ENCODE assay signal across 1 cellular context in the genomic region with DNA sequence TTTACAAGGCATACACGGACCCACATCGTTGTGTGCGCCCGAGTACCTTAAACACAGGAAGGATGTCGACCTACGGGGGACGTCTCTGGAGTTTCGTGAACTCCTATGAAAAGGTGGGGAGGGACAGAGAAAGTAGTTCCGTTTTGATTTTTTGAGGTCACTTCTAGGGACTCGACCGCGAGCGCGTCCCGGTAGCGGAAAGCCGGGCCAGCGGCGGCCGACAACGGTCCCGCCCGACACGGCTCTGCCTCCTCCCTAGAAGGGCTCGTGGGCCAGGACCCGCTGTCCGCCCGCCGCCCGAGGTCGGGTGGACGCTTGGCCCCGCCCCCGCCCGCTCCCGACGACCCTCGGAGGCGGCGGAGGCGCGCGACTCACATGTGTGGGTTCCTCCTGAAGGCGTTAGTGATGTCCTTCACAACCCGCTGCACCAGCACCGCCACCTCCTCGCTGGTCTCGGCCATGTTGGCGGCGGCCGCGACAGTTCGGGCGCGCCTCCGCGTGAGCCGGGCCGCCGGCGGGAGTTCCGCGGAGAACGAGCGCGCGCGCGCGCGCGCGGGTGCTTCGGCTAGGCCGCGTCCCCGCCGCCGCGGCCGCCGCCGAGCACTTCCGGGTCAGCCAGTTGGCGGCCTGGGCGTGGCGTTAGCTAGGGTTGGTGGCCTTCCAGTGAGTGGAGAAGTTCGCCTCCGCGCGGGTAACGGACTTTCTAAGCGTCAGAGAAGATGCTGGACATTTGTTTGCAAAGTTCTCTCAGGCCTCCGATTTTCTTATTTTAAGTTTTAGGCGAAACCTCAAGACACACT.
TF ChIP-seq lines count a peak whose summit lies in the region.

A gene with protein sequence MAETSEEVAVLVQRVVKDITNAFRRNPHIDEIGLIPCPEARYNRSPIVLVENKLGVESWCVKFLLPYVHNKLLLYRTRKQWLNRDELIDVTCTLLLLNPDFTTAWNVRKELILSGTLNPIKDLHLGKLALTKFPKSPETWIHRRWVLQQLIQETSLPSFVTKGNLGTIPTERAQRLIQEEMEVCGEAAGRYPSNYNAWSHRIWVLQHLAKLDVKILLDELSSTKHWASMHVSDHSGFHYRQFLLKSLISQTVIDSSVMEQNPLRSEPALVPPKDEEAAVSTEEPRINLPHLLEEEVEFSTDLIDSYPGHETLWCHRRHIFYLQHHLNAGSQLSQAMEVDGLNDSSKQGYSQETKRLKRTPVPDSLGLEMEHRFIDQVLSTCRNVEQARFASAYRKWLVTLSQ (minus strand): TSS at position 534 of the 800 bp plus-strand sequence. CDS start 73 bp downstream, at position 461.

TF ChIP-seq in K562, 482 proteins besides CTCF, POLR2A, EP300 and RAD21 (continued from another document and continues in another):
- TF ChIP-seq ETV1 (tag; conservative IDR thresholded peaks at IDR 0.05; ENCODE audit: low read depth): no peak
- no peak for TF ChIP-seq CBX8 (IDR thresholded peaks at IDR 0.05; ENCODE audit: borderline replicate concordance, extremely low read depth, low read depth, low read length, poor library complexity, severe bottlenecking)
- no peak for TF ChIP-seq SRSF9 (IDR thresholded peaks at IDR 0.05; ENCODE audit: borderline replicate concordance, low read depth, low read length)
- TF ChIP-seq CSDE1 (IDR thresholded peaks at IDR 0.05): no peak
- TF ChIP-seq, protein P1, sequence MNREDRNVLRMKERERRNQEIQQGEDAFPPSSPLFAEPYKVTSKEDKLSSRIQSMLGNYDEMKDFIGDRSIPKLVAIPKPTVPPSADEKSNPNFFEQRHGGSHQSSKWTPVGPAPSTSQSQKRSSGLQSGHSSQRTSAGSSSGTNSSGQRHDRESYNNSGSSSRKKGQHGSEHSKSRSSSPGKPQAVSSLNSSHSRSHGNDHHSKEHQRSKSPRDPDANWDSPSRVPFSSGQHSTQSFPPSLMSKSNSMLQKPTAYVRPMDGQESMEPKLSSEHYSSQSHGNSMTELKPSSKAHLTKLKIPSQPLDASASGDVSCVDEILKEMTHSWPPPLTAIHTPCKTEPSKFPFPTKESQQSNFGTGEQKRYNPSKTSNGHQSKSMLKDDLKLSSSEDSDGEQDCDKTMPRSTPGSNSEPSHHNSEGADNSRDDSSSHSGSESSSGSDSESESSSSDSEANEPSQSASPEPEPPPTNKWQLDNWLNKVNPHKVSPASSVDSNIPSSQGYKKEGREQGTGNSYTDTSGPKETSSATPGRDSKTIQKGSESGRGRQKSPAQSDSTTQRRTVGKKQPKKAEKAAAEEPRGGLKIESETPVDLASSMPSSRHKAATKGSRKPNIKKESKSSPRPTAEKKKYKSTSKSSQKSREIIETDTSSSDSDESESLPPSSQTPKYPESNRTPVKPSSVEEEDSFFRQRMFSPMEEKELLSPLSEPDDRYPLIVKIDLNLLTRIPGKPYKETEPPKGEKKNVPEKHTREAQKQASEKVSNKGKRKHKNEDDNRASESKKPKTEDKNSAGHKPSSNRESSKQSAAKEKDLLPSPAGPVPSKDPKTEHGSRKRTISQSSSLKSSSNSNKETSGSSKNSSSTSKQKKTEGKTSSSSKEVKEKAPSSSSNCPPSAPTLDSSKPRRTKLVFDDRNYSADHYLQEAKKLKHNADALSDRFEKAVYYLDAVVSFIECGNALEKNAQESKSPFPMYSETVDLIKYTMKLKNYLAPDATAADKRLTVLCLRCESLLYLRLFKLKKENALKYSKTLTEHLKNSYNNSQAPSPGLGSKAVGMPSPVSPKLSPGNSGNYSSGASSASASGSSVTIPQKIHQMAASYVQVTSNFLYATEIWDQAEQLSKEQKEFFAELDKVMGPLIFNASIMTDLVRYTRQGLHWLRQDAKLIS (CRISPR knock-in tag; IDR thresholded peaks at IDR 0.05): peak; percentile 49; the same call in 1 of the 2 replicates
- TF ChIP-seq ZNF644 (tag; IDR thresholded peaks at IDR 0.05; ENCODE audit: low read depth): 0 out of 2 replicates have a peak, but pooled peaks have one; percentile 36
- peak; percentile 83 for TF ChIP-seq POLR2H (tag; IDR thresholded peaks at IDR 0.05; ENCODE audit: low read depth)
- TF ChIP-seq, protein P2, sequence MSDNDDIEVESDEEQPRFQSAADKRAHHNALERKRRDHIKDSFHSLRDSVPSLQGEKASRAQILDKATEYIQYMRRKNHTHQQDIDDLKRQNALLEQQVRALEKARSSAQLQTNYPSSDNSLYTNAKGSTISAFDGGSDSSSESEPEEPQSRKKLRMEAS (CRISPR knock-in tag; IDR thresholded peaks at IDR 0.05): no peak
- TF ChIP-seq, protein P3, sequence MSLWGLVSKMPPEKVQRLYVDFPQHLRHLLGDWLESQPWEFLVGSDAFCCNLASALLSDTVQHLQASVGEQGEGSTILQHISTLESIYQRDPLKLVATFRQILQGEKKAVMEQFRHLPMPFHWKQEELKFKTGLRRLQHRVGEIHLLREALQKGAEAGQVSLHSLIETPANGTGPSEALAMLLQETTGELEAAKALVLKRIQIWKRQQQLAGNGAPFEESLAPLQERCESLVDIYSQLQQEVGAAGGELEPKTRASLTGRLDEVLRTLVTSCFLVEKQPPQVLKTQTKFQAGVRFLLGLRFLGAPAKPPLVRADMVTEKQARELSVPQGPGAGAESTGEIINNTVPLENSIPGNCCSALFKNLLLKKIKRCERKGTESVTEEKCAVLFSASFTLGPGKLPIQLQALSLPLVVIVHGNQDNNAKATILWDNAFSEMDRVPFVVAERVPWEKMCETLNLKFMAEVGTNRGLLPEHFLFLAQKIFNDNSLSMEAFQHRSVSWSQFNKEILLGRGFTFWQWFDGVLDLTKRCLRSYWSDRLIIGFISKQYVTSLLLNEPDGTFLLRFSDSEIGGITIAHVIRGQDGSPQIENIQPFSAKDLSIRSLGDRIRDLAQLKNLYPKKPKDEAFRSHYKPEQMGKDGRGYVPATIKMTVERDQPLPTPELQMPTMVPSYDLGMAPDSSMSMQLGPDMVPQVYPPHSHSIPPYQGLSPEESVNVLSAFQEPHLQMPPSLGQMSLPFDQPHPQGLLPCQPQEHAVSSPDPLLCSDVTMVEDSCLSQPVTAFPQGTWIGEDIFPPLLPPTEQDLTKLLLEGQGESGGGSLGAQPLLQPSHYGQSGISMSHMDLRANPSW (CRISPR knock-in tag; IDR thresholded peaks at IDR 0.05): no peak
- TF ChIP-seq, protein P4, sequence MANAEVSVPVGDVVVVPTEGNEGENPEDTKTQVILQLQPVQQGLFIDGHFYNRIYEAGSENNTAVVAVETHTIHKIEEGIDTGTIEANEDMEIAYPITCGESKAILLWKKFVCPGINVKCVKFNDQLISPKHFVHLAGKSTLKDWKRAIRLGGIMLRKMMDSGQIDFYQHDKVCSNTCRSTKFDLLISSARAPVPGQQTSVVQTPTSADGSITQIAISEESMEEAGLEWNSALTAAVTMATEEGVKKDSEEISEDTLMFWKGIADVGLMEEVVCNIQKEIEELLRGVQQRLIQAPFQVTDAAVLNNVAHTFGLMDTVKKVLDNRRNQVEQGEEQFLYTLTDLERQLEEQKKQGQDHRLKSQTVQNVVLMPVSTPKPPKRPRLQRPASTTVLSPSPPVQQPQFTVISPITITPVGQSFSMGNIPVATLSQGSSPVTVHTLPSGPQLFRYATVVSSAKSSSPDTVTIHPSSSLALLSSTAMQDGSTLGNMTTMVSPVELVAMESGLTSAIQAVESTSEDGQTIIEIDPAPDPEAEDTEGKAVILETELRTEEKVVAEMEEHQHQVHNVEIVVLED (CRISPR knock-in tag; IDR thresholded peaks at IDR 0.05): 0 out of 2 replicates have a peak, but pooled peaks have one; percentile 21
- TF ChIP-seq, protein P5, sequence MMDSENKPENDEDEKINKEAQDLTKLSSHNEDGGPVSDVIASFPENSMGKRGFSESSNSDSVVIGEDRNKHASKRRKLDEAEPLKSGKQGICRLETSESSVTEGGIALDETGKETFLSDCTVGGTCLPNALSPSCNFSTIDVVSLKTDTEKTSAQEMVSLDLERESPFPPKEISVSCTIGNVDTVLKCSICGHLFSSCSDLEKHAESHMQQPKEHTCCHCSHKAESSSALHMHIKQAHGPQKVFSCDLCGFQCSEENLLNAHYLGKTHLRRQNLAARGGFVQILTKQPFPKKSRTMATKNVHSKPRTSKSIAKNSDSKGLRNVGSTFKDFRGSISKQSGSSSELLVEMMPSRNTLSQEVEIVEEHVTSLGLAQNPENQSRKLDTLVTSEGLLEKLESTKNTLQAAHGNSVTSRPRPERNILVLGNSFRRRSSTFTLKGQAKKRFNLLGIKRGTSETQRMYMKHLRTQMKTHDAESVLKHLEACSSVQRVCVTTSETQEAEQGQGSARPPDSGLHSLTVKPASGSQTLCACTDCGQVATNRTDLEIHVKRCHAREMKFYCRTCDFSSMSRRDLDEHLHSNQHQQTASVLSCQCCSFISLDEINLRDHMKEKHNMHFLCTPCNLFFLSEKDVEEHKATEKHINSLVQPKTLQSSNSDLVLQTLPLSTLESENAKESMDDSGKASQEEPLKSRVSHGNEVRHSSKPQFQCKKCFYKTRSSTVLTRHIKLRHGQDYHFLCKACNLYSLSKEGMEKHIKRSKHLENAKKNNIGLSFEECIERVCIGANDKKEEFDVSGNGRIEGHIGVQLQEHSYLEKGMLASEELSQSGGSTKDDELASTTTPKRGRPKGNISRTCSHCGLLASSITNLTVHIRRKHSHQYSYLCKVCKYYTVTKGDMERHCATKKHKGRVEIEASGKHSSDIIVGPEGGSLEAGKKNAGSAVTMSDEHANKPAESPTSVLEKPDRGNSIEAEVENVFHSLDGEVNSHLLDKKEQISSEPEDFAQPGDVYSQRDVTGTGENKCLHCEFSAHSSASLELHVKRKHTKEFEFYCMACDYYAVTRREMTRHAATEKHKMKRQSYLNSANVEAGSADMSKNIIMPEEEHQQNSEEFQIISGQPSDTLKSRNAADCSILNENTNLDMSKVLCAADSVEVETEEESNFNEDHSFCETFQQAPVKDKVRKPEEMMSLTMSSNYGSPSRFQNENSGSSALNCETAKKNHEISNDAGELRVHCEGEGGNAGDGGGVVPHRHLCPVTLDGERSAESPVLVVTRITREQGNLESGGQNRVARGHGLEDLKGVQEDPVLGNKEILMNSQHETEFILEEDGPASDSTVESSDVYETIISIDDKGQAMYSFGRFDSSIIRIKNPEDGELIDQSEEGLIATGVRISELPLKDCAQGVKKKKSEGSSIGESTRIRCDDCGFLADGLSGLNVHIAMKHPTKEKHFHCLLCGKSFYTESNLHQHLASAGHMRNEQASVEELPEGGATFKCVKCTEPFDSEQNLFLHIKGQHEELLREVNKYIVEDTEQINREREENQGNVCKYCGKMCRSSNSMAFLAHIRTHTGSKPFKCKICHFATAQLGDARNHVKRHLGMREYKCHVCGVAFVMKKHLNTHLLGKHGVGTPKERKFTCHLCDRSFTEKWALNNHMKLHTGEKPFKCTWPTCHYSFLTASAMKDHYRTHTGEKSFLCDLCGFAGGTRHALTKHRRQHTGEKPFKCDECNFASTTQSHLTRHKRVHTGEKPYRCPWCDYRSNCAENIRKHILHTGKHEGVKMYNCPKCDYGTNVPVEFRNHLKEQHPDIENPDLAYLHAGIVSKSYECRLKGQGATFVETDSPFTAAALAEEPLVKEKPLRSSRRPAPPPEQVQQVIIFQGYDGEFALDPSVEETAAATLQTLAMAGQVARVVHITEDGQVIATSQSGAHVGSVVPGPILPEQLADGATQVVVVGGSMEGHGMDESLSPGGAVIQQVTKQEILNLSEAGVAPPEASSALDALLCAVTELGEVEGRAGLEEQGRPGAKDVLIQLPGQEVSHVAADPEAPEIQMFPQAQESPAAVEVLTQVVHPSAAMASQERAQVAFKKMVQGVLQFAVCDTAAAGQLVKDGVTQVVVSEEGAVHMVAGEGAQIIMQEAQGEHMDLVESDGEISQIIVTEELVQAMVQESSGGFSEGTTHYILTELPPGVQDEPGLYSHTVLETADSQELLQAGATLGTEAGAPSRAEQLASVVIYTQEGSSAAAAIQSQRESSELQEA (IDR thresholded peaks at IDR 0.05; ENCODE audit: low read depth): no peak
- TF ChIP-seq, protein P6, sequence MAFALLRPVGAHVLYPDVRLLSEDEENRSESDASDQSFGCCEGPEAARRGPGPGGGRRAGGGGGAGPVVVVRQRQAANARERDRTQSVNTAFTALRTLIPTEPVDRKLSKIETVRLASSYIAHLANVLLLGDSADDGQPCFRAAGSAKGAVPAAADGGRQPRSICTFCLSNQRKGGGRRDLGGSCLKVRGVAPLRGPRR (CRISPR knock-in tag; IDR thresholded peaks at IDR 0.05): no peak
- TF ChIP-seq HMG20B (CRISPR knock-in tag; IDR thresholded peaks at IDR 0.05): no peak
- peak; percentile 94 for TF ChIP-seq NR2C1 (IDR thresholded peaks at IDR 0.05)
- peak; percentile 88 for TF ChIP-seq NR2C1 (tag; IDR thresholded peaks at IDR 0.05)
- TF ChIP-seq, protein P7, sequence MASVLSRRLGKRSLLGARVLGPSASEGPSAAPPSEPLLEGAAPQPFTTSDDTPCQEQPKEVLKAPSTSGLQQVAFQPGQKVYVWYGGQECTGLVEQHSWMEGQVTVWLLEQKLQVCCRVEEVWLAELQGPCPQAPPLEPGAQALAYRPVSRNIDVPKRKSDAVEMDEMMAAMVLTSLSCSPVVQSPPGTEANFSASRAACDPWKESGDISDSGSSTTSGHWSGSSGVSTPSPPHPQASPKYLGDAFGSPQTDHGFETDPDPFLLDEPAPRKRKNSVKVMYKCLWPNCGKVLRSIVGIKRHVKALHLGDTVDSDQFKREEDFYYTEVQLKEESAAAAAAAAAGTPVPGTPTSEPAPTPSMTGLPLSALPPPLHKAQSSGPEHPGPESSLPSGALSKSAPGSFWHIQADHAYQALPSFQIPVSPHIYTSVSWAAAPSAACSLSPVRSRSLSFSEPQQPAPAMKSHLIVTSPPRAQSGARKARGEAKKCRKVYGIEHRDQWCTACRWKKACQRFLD (CRISPR knock-in tag; IDR thresholded peaks at IDR 0.05): peak; percentile 74; the same call in 1 of the 2 replicates
- TF ChIP-seq, protein P8, sequence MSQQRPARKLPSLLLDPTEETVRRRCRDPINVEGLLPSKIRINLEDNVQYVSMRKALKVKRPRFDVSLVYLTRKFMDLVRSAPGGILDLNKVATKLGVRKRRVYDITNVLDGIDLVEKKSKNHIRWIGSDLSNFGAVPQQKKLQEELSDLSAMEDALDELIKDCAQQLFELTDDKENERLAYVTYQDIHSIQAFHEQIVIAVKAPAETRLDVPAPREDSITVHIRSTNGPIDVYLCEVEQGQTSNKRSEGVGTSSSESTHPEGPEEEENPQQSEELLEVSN (IDR thresholded peaks at IDR 0.05; ENCODE audit: borderline replicate concordance in 1 of 2, extremely low read depth in 1 of 2, insufficient read depth in 1 of 2, insufficient read length in 1 of 2, low read depth in 1 of 2, low read length in 1 of 2, poor library complexity in 1 of 2, severe bottlenecking in 1 of 2): peak in 1 of 2 experiments; percentile 58
